ENCODE assay signal across 23 cellular contexts in the genomic region with DNA sequence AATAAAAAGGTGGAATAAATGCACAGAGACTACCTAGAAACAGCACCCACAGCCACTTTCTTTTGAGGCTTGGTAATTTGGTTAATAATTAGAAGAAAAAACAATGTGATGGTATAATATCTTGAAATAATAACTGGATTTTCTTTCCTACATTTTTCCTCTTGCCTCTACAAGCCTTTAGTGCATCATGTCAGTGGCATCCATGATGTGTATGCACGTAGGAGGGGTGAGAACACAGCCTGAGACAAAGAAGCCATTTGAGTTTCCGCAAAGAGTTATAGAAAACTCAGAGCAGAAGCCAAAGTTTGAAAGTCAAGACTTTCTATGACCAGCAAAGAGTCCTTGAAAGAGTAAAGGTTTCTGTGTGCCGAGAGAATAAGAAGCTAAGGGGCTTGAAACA.
"Had no signal": no experiment of that assay in that cellular context is flagged by ENCODE, and none has a peak within 500 bp of the region (broad histone marks: within the 10 kb centered on the region; RNA-seq: fewer than 3 reads in every experiment).

No MANE protein-coding gene starts in this region.

- H3K4me1 ChIP-seq: Peyer's patch had no signal

- H3K27ac ChIP-seq: Peyer's patch, RWPE1, SJCRH30, VCaP had no signal

- H3K27me3 Mint-ChIP-seq: activated CD4-positive, alpha-beta memory T cell treated with anti-CD3 and anti-CD28 coated beads for 36 hours; activated CD4-positive, alpha-beta T cell treated with anti-CD3 and anti-CD28 coated beads, Interleukin-2, amount 10 ng/mL, durations not matched to agents 7 days and 5 days; activated naive CD8-positive, alpha-beta T cell had no signal

- H3K4me1 Mint-ChIP-seq: activated CD4-positive, alpha-beta T cell treated with anti-CD3 and anti-CD28 coated beads, Interleukin-2, amount 10 ng/mL, durations not matched to agents 7 days and 5 days had no signal

- H3K9me3 Mint-ChIP-seq: activated CD4-positive, alpha-beta memory T cell treated with anti-CD3 and anti-CD28 coated beads for 36 hours; activated naive CD4-positive, alpha-beta T cell treated with anti-CD3 and anti-CD28 coated beads for 36 hours; activated T-cell treated with anti-CD3 and anti-CD28 coated beads, Interleukin-2, amount 50 U/mL, for 4 hours had no signal

- DNase-seq: activated CD4-positive, alpha-beta memory T cell treated with anti-CD3 and anti-CD28 coated beads for 36 hours; activated CD4-positive, alpha-beta T cell treated with anti-CD3 and anti-CD28 coated beads, Interleukin-2, amount 10 ng/mL, durations not matched to agents 7 days and 5 days; activated CD4-positive, CD25-positive, alpha-beta regulatory T cell; activated CD8-positive, alpha-beta memory T cell treated with anti-CD3 and anti-CD28 coated beads for 24 hours; activated effector memory CD4-positive, alpha-beta T cell treated with anti-CD3 and anti-CD28 coated beads, Interleukin-2, amount 50 U/mL, for 16 hours; activated naive CD4-positive, alpha-beta T cell treated with anti-CD3 and anti-CD28 coated beads for 36 hours; activated T-cell treated with anti-CD3 and anti-CD28 coated beads, Interleukin-2, amount 50 U/mL, for 4 hours; central memory CD4-positive, alpha-beta T cell; MM.1S; NCI-H1105; NCI-H1436 treated with DMSO at 0.1 percent for 48 hours; NCI-H187; NCI-H2081; NCI-H446; NCI-H524; Peyer's patch; Right ventricle myocardium superior; SJCRH30; SK-N-SH; T-helper 1 cell had no signal

- H3K36me3 ChIP-seq: Peyer's patch, SJCRH30 had no signal

- H3K9me3 ChIP-seq: Peyer's patch, SJCRH30, SK-N-SH had no signal

- H3K4me2 ChIP-seq: SK-N-SH had no signal

- H3K4me3 ChIP-seq: Peyer's patch, SJCRH30 had no signal

- H3K27me3 ChIP-seq: Peyer's patch, SJCRH30 had no signal

- H3K36me3 Mint-ChIP-seq: activated CD4-positive, alpha-beta memory T cell treated with anti-CD3 and anti-CD28 coated beads for 36 hours; activated naive CD8-positive, alpha-beta T cell had no signal

- H3K27ac Mint-ChIP-seq: activated CD4-positive, alpha-beta memory T cell treated with anti-CD3 and anti-CD28 coated beads for 36 hours; activated CD4-positive, alpha-beta T cell treated with anti-CD3 and anti-CD28 coated beads, Interleukin-2, amount 10 ng/mL, durations not matched to agents 7 days and 5 days; activated naive CD4-positive, alpha-beta T cell treated with anti-CD3 and anti-CD28 coated beads for 36 hours; activated naive CD8-positive, alpha-beta T cell had no signal

- ATAC-seq: activated T-cell treated with anti-CD3 and anti-CD28 coated beads, Interleukin-2, amount 50 U/mL, for 4 hours had no signal

- H3K4me3 Mint-ChIP-seq: activated CD4-positive, alpha-beta memory T cell treated with anti-CD3 and anti-CD28 coated beads for 36 hours; activated CD4-positive, alpha-beta T cell treated with anti-CD3 and anti-CD28 coated beads, Interleukin-2, amount 10 ng/mL, durations not matched to agents 7 days and 5 days; activated naive CD4-positive, alpha-beta T cell treated with anti-CD3 and anti-CD28 coated beads for 36 hours; activated naive CD8-positive, alpha-beta T cell; activated T-cell treated with anti-CD3 and anti-CD28 coated beads, Interleukin-2, amount 50 U/mL, for 4 hours had no signal

- H3K9ac ChIP-seq: SK-N-SH had no signal
